Comparison of ENCODE assay signal across 8 cellular contexts in genomic region chr22:43828711-43829447, GRCh38. TPM values are rescaled to one million over a fixed set of nuclear protein-coding genes. Genes with fewer than 3 reads are reported as not detected.
DNase-seq lines count a peak whose midpoint lies in the region; ATAC-seq and TF ChIP-seq lines count a peak whose summit lies in the region.

No MANE protein-coding gene starts in this region.

- ATAC-seq in HG03159 (IDR thresholded peaks at IDR 0.05; ENCODE audit: unreplicated experiment): no peak

- H3K27me3 ChIP-seq in BLaER1 (no peaks in the 10 kb centered on the region), osteoblast (ENCODE audit: insufficient read depth, low read length) (peaks cover 3% of the 10 kb centered on the region)

- peaks cover 80% of the 10 kb centered on the region for H3K4me1 ChIP-seq in BLaER1
- H3K4me1 ChIP-seq in osteoblast (ENCODE audit: insufficient read depth, low read length): peaks cover 25% of the 10 kb centered on the region

- H3K9ac ChIP-seq in BLaER1: peak overlapping the region; percentile 62; the same call in 1 of the 2 replicates

- DNase-seq in NCI-H69 (lab: John Stamatoyannopoulos, UW) (peak; percentile 14), foreskin fibroblast (peak; percentile 32 to 77), osteoblast (ENCODE audit: insufficient read length, low spot score, missing footprints) (peak; percentile 93), GDM1 (lab: John Stamatoyannopoulos, UW) (no peak), Ammon's horn (ENCODE audit: low spot score) (no peak)
- no peak for DNase-seq in activated naive CD4-positive, alpha-beta T cell treated with anti-CD3 and anti-CD28 coated beads, Interleukin-2, amount 50 U/mL, for 16 hours

- H3K36me3 ChIP-seq in BLaER1: no peaks in the 10 kb centered on the region
- no peaks in the 10 kb centered on the region for H3K36me3 ChIP-seq in osteoblast (ENCODE audit: insufficient read depth, low read length)

- H3K79me2 ChIP-seq in osteoblast (ENCODE audit: insufficient read depth, low read length): no peaks in the 10 kb centered on the region

- no peaks in the 10 kb centered on the region for H3K9me3 ChIP-seq in BLaER1
- H3K9me3 ChIP-seq in osteoblast (ENCODE audit: low read depth, low read length): no peaks in the 10 kb centered on the region

- TF ChIP-seq CTCF in foreskin fibroblast (IDR thresholded peaks at IDR 0.05; ENCODE audit: low read depth, low read length) (no peak), osteoblast (IDR thresholded peaks at IDR 0.05; ENCODE audit: extremely low read depth, low read depth, low read length) (no peak)

- 0 out of 2 replicates have a peak overlapping the region, but pooled peaks have one; percentile 10 for H3K4me3 ChIP-seq in BLaER1
- H3K4me3 ChIP-seq in foreskin fibroblast (ENCODE audit: low read depth in 1 of 2, low read length in 2 of 2): peak overlapping the region in 1 of 2 donors; percentile 31
- H3K4me3 ChIP-seq in osteoblast (ENCODE audit: insufficient read depth, low read length): no peak overlapping the region

- peaks cover 7% of the 10 kb centered on the region for H4K20me1 ChIP-seq in BLaER1
- no peaks in the 10 kb centered on the region for H4K20me1 ChIP-seq in osteoblast (ENCODE audit: insufficient read depth, low read length)

- peak overlapping the region; percentile 83 for H3K4me2 ChIP-seq in BLaER1
- H3K4me2 ChIP-seq in osteoblast (ENCODE audit: insufficient read depth, low read length): no peak overlapping the region

- no peak overlapping the region for H2AFZ ChIP-seq in osteoblast (ENCODE audit: low read length)

- peak overlapping the region; percentile 77 for H3K27ac ChIP-seq in BLaER1
- no peak overlapping the region for H3K27ac ChIP-seq in osteoblast (ENCODE audit: low read depth, low read length)

RNA-seq across cellular contexts. Expression of gene EFCAB6, which starts 16.8 kb away (rescaled TPM):
- total RNA-seq in osteoblast: 1.8 and 2.9 TPM in 2 replicates

RNA-seq across cellular contexts. Expression of gene SULT4A1, which starts 33.4 kb away (rescaled TPM):
- total RNA-seq in osteoblast: under 0.01 TPM in 1 of 2 replicates, not detected in the other

Comparison
In these comparisons a context has a peak if more than half of its experiments do, and no peak if none do; other contexts are left out.
1. DNase-seq: peak in NCI-H69 (single experiment), foreskin fibroblast (2 of 2) and osteoblast (single experiment); none in activated naive CD4-positive, alpha-beta T cell treated with anti-CD3 and anti-CD28 coated beads, Interleukin-2, amount 50 U/mL, for 16 hours (single experiment), GDM1 (single experiment) and Ammon's horn (single experiment).